11 cellular contexts compared by ENCODE assay signal in genomic region chr19:17236831-17237543, GRCh38. TPM values are rescaled to one million over a fixed set of nuclear protein-coding genes. Genes with fewer than 3 reads are reported as not detected.
DNase-seq lines count a peak whose midpoint lies in the region; ATAC-seq, FAIRE-seq and TF ChIP-seq lines count a peak whose summit lies in the region.
"Had no signal": no experiment of that assay in that cellular context is flagged by ENCODE, and none has a peak within 500 bp of the region (broad histone marks: within the 10 kb centered on the region; RNA-seq: fewer than 3 reads in every experiment).

No MANE protein-coding gene starts in this region.

- no peak overlapping the region for H3K14ac ChIP-seq in mesenchymal stem cell (ENCODE audit: low read length in 2 of 2)

- H3K4me1 Mint-ChIP-seq in CD4-positive, alpha-beta T cell (ENCODE audit: low read depth), result peaks cover 6% of the 10 kb centered on the region
- peaks cover 22% of the 10 kb centered on the region for H3K4me1 Mint-ChIP-seq in neural crest cell

- ATAC-seq in CD4-positive, alpha-beta T cell (ENCODE audit: poor library complexity), result no peak
- ATAC-seq in K562 (no peak), GM18498 (IDR thresholded peaks at IDR 0.05; ENCODE audit: unreplicated experiment) (no peak)

- peaks cover 65% of the 10 kb centered on the region for H3K79me2 ChIP-seq in K562 (ENCODE audit: control insufficient read depth, insufficient read depth, low read length)

- H3K4me3 ChIP-seq in HEK293 (ENCODE audit: low read depth, low read length) (no peak overlapping the region), K562 (no peak overlapping the region), mesenchymal stem cell (ENCODE audit: insufficient read depth in 1 of 2, low read depth in 1 of 2, low read length in 2 of 2) (no peak overlapping the region)
- H3K4me3 ChIP-seq: SJSA1 had no signal

- DNase-seq in CD4-positive, alpha-beta T cell, result no peak
- DNase-seq in K562 (ENCODE audit: extremely low read depth in 1 of 4, low spot score in 3 of 4) (no peak), neural crest cell (ENCODE audit: low read depth, low spot score) (no peak), NCI-H345 treated with DMSO at 0.1 percent for 48 hours (lab: John Stamatoyannopoulos, UW; ENCODE audit: unreplicated experiment) (no peak), mesenchymal stem cell (no peak)
- DNase-seq: occipital lobe; stimulated activated CD4-positive, alpha-beta T cell treated with anti-CD3 and anti-CD28 coated beads, Interleukin-4, amount 100 ng/mL, for 1 hour had no signal

- no peak overlapping the region for H3K27ac ChIP-seq in CD4-positive, alpha-beta T cell (ENCODE audit: low read depth, low read length)
- no peak overlapping the region for H3K27ac ChIP-seq in HEK293 (ENCODE audit: extremely low read depth, low read depth, low read length)
- peak overlapping the region; percentile 76; the same call in 1 of the 3 replicates for H3K27ac ChIP-seq in K562 (ENCODE audit: extremely low read depth, low read depth, low read length)
- no peak overlapping the region for H3K27ac ChIP-seq in mesenchymal stem cell (ENCODE audit: low read length, poor library complexity, severe bottlenecking)

- no TSS peak for BruUV-seq in K562 (replicated peaks; lab: Mats Ljungman, UMichigan)

- H3K27ac Mint-ChIP-seq in CD4-positive, alpha-beta T cell, result no peak overlapping the region
- H3K27ac Mint-ChIP-seq in neural crest cell (ENCODE audit: unreplicated experiment), result no peak overlapping the region

- no peak overlapping the region for H2BK15ac ChIP-seq in mesenchymal stem cell (ENCODE audit: low read depth, poor library complexity, severe bottlenecking)

- no peak overlapping the region for H2BK5ac ChIP-seq in mesenchymal stem cell (ENCODE audit: low read depth, low read length, poor library complexity, severe bottlenecking)

- in situ Hi-C loops in K562 (cut with MboI), result no loop called here

- no peak overlapping the region for H4K8ac ChIP-seq in mesenchymal stem cell (ENCODE audit: low read length)

- H2BK12ac ChIP-seq in mesenchymal stem cell (ENCODE audit: low read length in 2 of 2), result peak overlapping the region in 1 of 2 experiments; percentile 87

- TF ChIP-seq POLR2A in K562 (conservative IDR thresholded peaks at IDR 0.05), result no peak

- no peak for FAIRE-seq in K562 (lab: Jason Lieb, UNC)

- no peak for TF ChIP-seq CTCF in CD4-positive, alpha-beta T cell (IDR thresholded peaks at IDR 0.05)
- TF ChIP-seq CTCF in HEK293 (tag by site-specific recombination; IDR thresholded peaks at IDR 0.05) (no peak), K562 (IDR thresholded peaks at IDR 0.05 in 2 of 3, conservative IDR thresholded peaks at IDR 0.05 in 1 of 3; ENCODE audit: insufficient read depth in 2 of 3, low read depth in 1 of 3, low read length in 3 of 3) (no peak), neural crest cell (conservative IDR thresholded peaks at IDR 0.05) (no peak)

- intact Hi-C loops in CD4-positive, alpha-beta T cell (cut with DNase I, micrococcal nuclease), result no loop called here
- intact Hi-C loops in K562 (cut with micrococcal nuclease), result no loop called here

- 84% methylated on average over 11 of the region's 18 CpGs for WGBS in K562 (ENCODE audit: insufficient coverage, low coverage, missing lambda C conversion rate)
- 91% methylated on average over 18 of the region's 18 CpGs for WGBS in mesenchymal stem cell

- POLR2A ChIA-PET in CD4-positive, alpha-beta T cell (lab: Charles Lee), result interaction anchor here (0.6 to 3.6 kb wide), 2 partner anchors 11 to 160 kb away, joined by 3 to 51 read pairs; partner anchors contain the start of gene OCEL1
- POLR2A ChIA-PET in HEK293 (lab: Yijun Ruan, JAX), result interaction anchor here (1.3 to 3.5 kb wide), 3 partner anchors 11 to 30 kb away, joined by 3 to 25 read pairs (median 18); partner anchors contain the start of genes OCEL1 and USE1
- POLR2A ChIA-PET in K562 (lab: Yijun Ruan, JAX), result interaction anchor here (0.8 to 11.3 kb wide), 4 partner anchors 11 to 30 kb away, joined by 3 to 129 read pairs (median 8); partner anchors contain the start of genes OCEL1 and USE1

- no peaks in the 10 kb centered on the region for H3K27me3 ChIP-seq in CD4-positive, alpha-beta T cell (ENCODE audit: control insufficient read depth, insufficient read depth, low read length)
- H3K27me3 ChIP-seq in K562 (ENCODE audit: control insufficient read depth in 2 of 2, insufficient read depth in 2 of 2, low read length in 2 of 2) (no peaks in the 10 kb centered on the region), mesenchymal stem cell (ENCODE audit: control insufficient read depth in 1 of 2, insufficient read depth in 1 of 2, low read length in 2 of 2) (no peaks in the 10 kb centered on the region)
- H3K27me3 ChIP-seq: SJSA1 had no signal

- H3K9ac ChIP-seq in K562 (ENCODE audit: insufficient read depth in 1 of 2, low read depth in 2 of 2, low read length in 2 of 2) (peak overlapping the region in 1 of 2 experiments; percentile 80; a peak in 2 of 4 replicates), mesenchymal stem cell (ENCODE audit: low read length) (no peak overlapping the region)

- no peak for TF ChIP-seq RAD21 in K562 (CRISPR knock-in tag; conservative IDR thresholded peaks at IDR 0.05 in 1 of 2, IDR thresholded peaks at IDR 0.05 in 1 of 2)

- H3K4me1 ChIP-seq in HEK293 (ENCODE audit: control insufficient read depth, insufficient read depth, low read length), result peaks cover 11% of the 10 kb centered on the region
- H3K4me1 ChIP-seq in K562 (replicated peaks in 1 of 2; ENCODE audit: control insufficient read depth in 2 of 2, insufficient read depth in 2 of 2, low read length in 2 of 2), result peaks cover 18 to 52% of the 10 kb centered on the region in 2 experiments
- H3K4me1 ChIP-seq in mesenchymal stem cell (ENCODE audit: control insufficient read depth, insufficient read depth, low read depth, low read length), result peaks cover 34% of the 10 kb centered on the region

- H3K23ac ChIP-seq in mesenchymal stem cell (ENCODE audit: low read length in 2 of 2), result no peak overlapping the region

- CTCF ChIA-PET in CD4-positive, alpha-beta T cell (lab: Charles Lee), result interaction anchor here (2.0 kb wide), 1 partner anchor 22 kb away, joined by 12 read pairs; the partner anchor contains the start of gene USE1
- CTCF ChIA-PET in HEK293 (lab: Yijun Ruan, JAX), result interaction anchor here (0.5 to 1.2 kb wide), 2 partner anchors 139 to 168 kb away, joined by 3 to 4 read pairs; no protein-coding TSS in a partner anchor
- CTCF ChIA-PET in K562 (lab: Yijun Ruan, JAX; ENCODE audit: low intra/inter-chr PET ratio), result no interaction called here

- peak overlapping the region in 1 of 2 experiments; percentile 90 for H3K18ac ChIP-seq in mesenchymal stem cell (ENCODE audit: low read depth in 1 of 2, low read length in 2 of 2)

- no peak overlapping the region for H4K91ac ChIP-seq in mesenchymal stem cell (ENCODE audit: low read length)

- H3K4ac ChIP-seq in mesenchymal stem cell (ENCODE audit: low read depth in 1 of 2, low read length in 2 of 2), result peak overlapping the region in 1 of 2 experiments; percentile 45

- H3K36me3 ChIP-seq in HEK293 (ENCODE audit: control insufficient read depth in 2 of 2, insufficient read depth in 1 of 2, low read length in 2 of 2), result peaks cover 11 to 52% of the 10 kb centered on the region in 2 experiments; a peak in 2 of 3 replicates
- peaks cover 65% of the 10 kb centered on the region; the same call in 2 of the 3 replicates for H3K36me3 ChIP-seq in K562 (ENCODE audit: control insufficient read depth, insufficient read depth, low read length)
- peaks cover 21 to 57% of the 10 kb centered on the region in 2 experiments for H3K36me3 ChIP-seq in mesenchymal stem cell (ENCODE audit: control insufficient read depth in 1 of 2, insufficient read depth in 2 of 2, low read depth in 1 of 2, low read length in 2 of 2)

- no peaks in the 10 kb centered on the region for H3K9me3 ChIP-seq in CD4-positive, alpha-beta T cell (ENCODE audit: control insufficient read depth, low read length)
- no peaks in the 10 kb centered on the region for H3K9me3 ChIP-seq in HEK293 (ENCODE audit: control insufficient read depth, insufficient read depth, low read depth, low read length)
- no peaks in the 10 kb centered on the region for H3K9me3 ChIP-seq in K562 (replicated peaks; ENCODE audit: control insufficient read depth, insufficient read depth, low read depth, low read length)
- H3K9me3 ChIP-seq in mesenchymal stem cell (ENCODE audit: control insufficient read depth, low read length), result no peaks in the 10 kb centered on the region
- H3K9me3 ChIP-seq: SJSA1 had no signal

- no peaks in the 10 kb centered on the region for H3K27me3 Mint-ChIP-seq in CD4-positive, alpha-beta T cell
- H3K27me3 Mint-ChIP-seq in neural crest cell (ENCODE audit: low read depth), result no peaks in the 10 kb centered on the region

- no peak for TF ChIP-seq EP300 in K562 (IDR thresholded peaks at IDR 0.05; ENCODE audit: low read length)

- no peak overlapping the region for H2AK5ac ChIP-seq in mesenchymal stem cell (ENCODE audit: low read length, severe bottlenecking)

- H3K36me3 Mint-ChIP-seq in CD4-positive, alpha-beta T cell (ENCODE audit: low read depth), result no peaks in the 10 kb centered on the region
- H3K36me3 Mint-ChIP-seq in neural crest cell (ENCODE audit: low read depth), result no peaks in the 10 kb centered on the region

- no peaks in the 10 kb centered on the region for H3K9me3 Mint-ChIP-seq in CD4-positive, alpha-beta T cell
- H3K9me3 Mint-ChIP-seq in neural crest cell, result no peaks in the 10 kb centered on the region

- peaks cover 6% of the 10 kb centered on the region; the same call in 1 of the 2 replicates for H4K20me1 ChIP-seq in K562 (replicated peaks; ENCODE audit: control insufficient read depth, insufficient read depth, low read length)

- H3K4me2 ChIP-seq in K562 (ENCODE audit: insufficient read depth, low read length) (no peak overlapping the region), mesenchymal stem cell (ENCODE audit: low read length, poor library complexity, severe bottlenecking) (no peak overlapping the region)

- H3K79me1 ChIP-seq in mesenchymal stem cell (replicated peaks; ENCODE audit: low read length, poor library complexity, severe bottlenecking), result peaks cover 16% of the 10 kb centered on the region

- H2AFZ ChIP-seq in K562 (ENCODE audit: low read depth, low read length), result no peak overlapping the region
- H2AFZ ChIP-seq in mesenchymal stem cell (ENCODE audit: low read depth, low read length), result no peak overlapping the region

- H2BK120ac ChIP-seq in mesenchymal stem cell (ENCODE audit: low read depth, low read length), result no peak overlapping the region

- peak overlapping the region; percentile 63 for H3K4me3 Mint-ChIP-seq in CD4-positive, alpha-beta T cell
- H3K4me3 Mint-ChIP-seq in neural crest cell, result peak overlapping the region; percentile 57

- no peaks in the 10 kb centered on the region for H3K9me1 ChIP-seq in K562 (ENCODE audit: control insufficient read depth, insufficient read depth, low read length)

RNA-seq across cellular contexts. Expression of gene NR2F6, which starts 8.7 kb away (rescaled TPM):
- total RNA-seq in CD4-positive, alpha-beta T cell, result 1 to 10 TPM in 1 of 2 experiments, under 1 TPM in 1; 0.74 to 1.1 TPM
- total RNA-seq in K562 (2011; cell fraction: chromatin; rRNA removed; ENCODE audit: low replicate concordance), result 10.8 and 27.6 TPM in 2 replicates
- 38.8 and 38.9 TPM in 2 replicates for total RNA-seq in K562 (2011; cell fraction: nucleolus; rRNA removed)
- 21.8 and 21.9 TPM in 2 replicates for total RNA-seq in K562 (2011; cell fraction: nucleoplasm; rRNA removed)
- total RNA-seq in K562 (2014; rRNA removed) (93.2 and 99.7 TPM in 2 replicates), K562 (2014; rRNA removed; fragmentation: Illumina TruSeq; extraction: Trizol) (9.8 and 12.6 TPM in 2 replicates), K562 (2015; rRNA removed; fragmentation: Illumina TruSeq; extraction: Trizol) (22.8 and 25.2 TPM in 2 replicates), K562 (2021) (95.9 and 97.5 TPM in 2 replicates), neural crest cell (52.8 and 57.6 TPM in 2 replicates)
- polyA plus RNA-seq in K562 (2011; rRNA removed) (18.8 and 23.9 TPM in 2 replicates), K562 (2014; fragmentation: Illumina TruSeq; extraction: Trizol) (11.4 and 15.7 TPM in 2 replicates), K562 (2014; fragmentation: Nextera tagmentation; extraction: Ambion mirVana) (1 to 10 TPM in 1 of 2 experiments, under 1 TPM in 1; 0.76 to 3.0 TPM), K562 (2014; rRNA removed) (64.2 and 69.6 TPM in 2 replicates)
- 30.9 and 123 TPM in 2 replicates for polyA plus RNA-seq in K562 (2011; cell fraction: cytosol; rRNA removed)
- polyA plus RNA-seq in K562 (2011; cell fraction: nucleus; rRNA removed), result 22.1 and 32.8 TPM in 2 replicates
- 39.5 and 51.7 TPM in 2 replicates for polyA plus RNA-seq in K562 (2012)
- polyA minus RNA-seq in K562 (2011; rRNA and poly(A)+ RNA removed), result 5.7 and 7.4 TPM in 2 replicates
- 29.7 and 39.7 TPM in 2 replicates for polyA minus RNA-seq in K562 (2011; cell fraction: cytosol; rRNA and poly(A)+ RNA removed)
- 9.3 and 11.7 TPM in 2 replicates for polyA minus RNA-seq in K562 (2011; cell fraction: nucleus; rRNA and poly(A)+ RNA removed)
- polyA plus RNA-seq in mesenchymal stem cell (2013, experiment 1 of 2), result 47.1 TPM
- 46.4 TPM for polyA plus RNA-seq in mesenchymal stem cell (2013, experiment 2 of 2)

RNA-seq across cellular contexts. Expression of gene OCEL1, which starts 11.0 kb away (rescaled TPM):
- 10 to 100 TPM; 20.5 to 22.2 TPM for total RNA-seq in CD4-positive, alpha-beta T cell
- 6.5 and 21.1 TPM in 2 replicates for total RNA-seq in K562 (2011; cell fraction: chromatin; rRNA removed; ENCODE audit: low replicate concordance)
- 15.1 and 16.3 TPM in 2 replicates for total RNA-seq in K562 (2011; cell fraction: nucleolus; rRNA removed)
- total RNA-seq in K562 (2011; cell fraction: nucleoplasm; rRNA removed), result 12.4 and 15.1 TPM in 2 replicates
- total RNA-seq in K562 (2014; rRNA removed) (12.4 and 17.6 TPM in 2 replicates), K562 (2014; rRNA removed; fragmentation: Illumina TruSeq; extraction: Trizol) (11.6 and 14.7 TPM in 2 replicates), K562 (2015; rRNA removed; fragmentation: Illumina TruSeq; extraction: Trizol) (9.3 and 11.2 TPM in 2 replicates), K562 (2021) (38.0 and 38.6 TPM in 2 replicates), neural crest cell (10.4 and 12.0 TPM in 2 replicates)
- polyA plus RNA-seq in K562 (2011; rRNA removed) (10.2 TPM in 2 replicates), K562 (2014; fragmentation: Illumina TruSeq; extraction: Trizol) (18.8 and 27.0 TPM in 2 replicates), K562 (2014; fragmentation: Nextera tagmentation; extraction: Ambion mirVana) (10 to 100 TPM in 1 of 2 experiments, 1 to 10 TPM in 1; 8.0 to 10.7 TPM), K562 (2014; rRNA removed) (16.3 and 18.6 TPM in 2 replicates)
- polyA plus RNA-seq in K562 (2011; cell fraction: cytosol; rRNA removed), result 13.3 and 25.0 TPM in 2 replicates
- polyA plus RNA-seq in K562 (2011; cell fraction: nucleus; rRNA removed), result 15.4 and 17.4 TPM in 2 replicates
- polyA plus RNA-seq in K562 (2012), result 24.9 and 39.7 TPM in 2 replicates
- 3.5 and 5.2 TPM in 2 replicates for polyA minus RNA-seq in K562 (2011; rRNA and poly(A)+ RNA removed)
- polyA minus RNA-seq in K562 (2011; cell fraction: cytosol; rRNA and poly(A)+ RNA removed), result 10.7 and 13.4 TPM in 2 replicates
- 4.0 and 4.9 TPM in 2 replicates for polyA minus RNA-seq in K562 (2011; cell fraction: nucleus; rRNA and poly(A)+ RNA removed)
- 49.4 TPM for polyA plus RNA-seq in mesenchymal stem cell (2013, experiment 1 of 2)
- 49.0 TPM for polyA plus RNA-seq in mesenchymal stem cell (2013, experiment 2 of 2)

RNA-seq across cellular contexts. Expression of gene USE1, which starts 21.8 kb away (rescaled TPM):
- 10 to 100 TPM; 23.1 to 24.3 TPM for total RNA-seq in CD4-positive, alpha-beta T cell
- 15.6 and 34.4 TPM in 2 replicates for total RNA-seq in K562 (2011; cell fraction: chromatin; rRNA removed; ENCODE audit: low replicate concordance)
- 24.5 and 31.5 TPM in 2 replicates for total RNA-seq in K562 (2011; cell fraction: nucleolus; rRNA removed)
- 20.2 and 24.3 TPM in 2 replicates for total RNA-seq in K562 (2011; cell fraction: nucleoplasm; rRNA removed)
- total RNA-seq in K562 (2014; rRNA removed) (38.8 and 40.7 TPM in 2 replicates), K562 (2014; rRNA removed; fragmentation: Illumina TruSeq; extraction: Trizol) (15.2 and 17.3 TPM in 2 replicates), K562 (2015; rRNA removed; fragmentation: Illumina TruSeq; extraction: Trizol) (23.9 TPM in 2 replicates), K562 (2021) (34.0 and 34.9 TPM in 2 replicates), neural crest cell (15.7 and 17.6 TPM in 2 replicates)
- polyA plus RNA-seq in K562 (2011; rRNA removed) (19.1 and 21.1 TPM in 2 replicates), K562 (2014; fragmentation: Illumina TruSeq; extraction: Trizol) (27.3 and 32.8 TPM in 2 replicates), K562 (2014; fragmentation: Nextera tagmentation; extraction: Ambion mirVana) (10 to 100 TPM; 39.3 to 46.7 TPM), K562 (2014; rRNA removed) (50.6 and 52.4 TPM in 2 replicates)
- polyA plus RNA-seq in K562 (2011; cell fraction: cytosol; rRNA removed), result 25.0 and 38.2 TPM in 2 replicates
- polyA plus RNA-seq in K562 (2011; cell fraction: nucleus; rRNA removed), result 16.7 and 20.6 TPM in 2 replicates
- polyA plus RNA-seq in K562 (2012), result 35.2 and 46.0 TPM in 2 replicates
- polyA minus RNA-seq in K562 (2011; rRNA and poly(A)+ RNA removed), result 11.2 and 20.2 TPM in 2 replicates
- polyA minus RNA-seq in K562 (2011; cell fraction: cytosol; rRNA and poly(A)+ RNA removed), result 12.1 and 12.7 TPM in 2 replicates
- 6.6 and 9.3 TPM in 2 replicates for polyA minus RNA-seq in K562 (2011; cell fraction: nucleus; rRNA and poly(A)+ RNA removed)
- polyA plus RNA-seq in mesenchymal stem cell (2013, experiment 1 of 2), result 25.2 TPM
- 24.3 TPM for polyA plus RNA-seq in mesenchymal stem cell (2013, experiment 2 of 2)

RNA-seq across cellular contexts. Expression of gene USHBP1, which starts 27.6 kb away (rescaled TPM):
- total RNA-seq in CD4-positive, alpha-beta T cell, result not detected
- 0.21 and 0.56 TPM in 2 replicates for total RNA-seq in K562 (2011; cell fraction: chromatin; rRNA removed; ENCODE audit: low replicate concordance)
- 0.53 and 0.83 TPM in 2 replicates for total RNA-seq in K562 (2011; cell fraction: nucleolus; rRNA removed)
- 0.15 and 0.44 TPM in 2 replicates for total RNA-seq in K562 (2011; cell fraction: nucleoplasm; rRNA removed)
- total RNA-seq in K562 (2014; rRNA removed) (0.04 and 0.05 TPM in 2 replicates), K562 (2014; rRNA removed; fragmentation: Illumina TruSeq; extraction: Trizol) (not detected in 2 replicates), K562 (2015; rRNA removed; fragmentation: Illumina TruSeq; extraction: Trizol) (not detected in 2 replicates), K562 (2021) (0.16 TPM in 1 of 2 replicates, not detected in the other), neural crest cell (0.23 and 0.57 TPM in 2 replicates)
- polyA plus RNA-seq in K562 (2011; rRNA removed) (0.03 TPM in 2 replicates), K562 (2014; fragmentation: Illumina TruSeq; extraction: Trizol) (0.10 TPM in 1 of 2 replicates, not detected in the other), K562 (2014; fragmentation: Nextera tagmentation; extraction: Ambion mirVana) (not detected), K562 (2014; rRNA removed) (0.05 and 0.11 TPM in 2 replicates)
- 0.03 and 0.07 TPM in 2 replicates for polyA plus RNA-seq in K562 (2011; cell fraction: cytosol; rRNA removed)
- 0.24 and 0.32 TPM in 2 replicates for polyA plus RNA-seq in K562 (2011; cell fraction: nucleus; rRNA removed)
- polyA plus RNA-seq in K562 (2012), result 0.07 and 0.19 TPM in 2 replicates
- not detected in 2 replicates for polyA minus RNA-seq in K562 (2011; rRNA and poly(A)+ RNA removed)
- polyA minus RNA-seq in K562 (2011; cell fraction: cytosol; rRNA and poly(A)+ RNA removed), result not detected in 2 replicates
- not detected in 2 replicates for polyA minus RNA-seq in K562 (2011; cell fraction: nucleus; rRNA and poly(A)+ RNA removed)
- polyA plus RNA-seq in mesenchymal stem cell (2013, experiment 1 of 2), result not detected
- not detected for polyA plus RNA-seq in mesenchymal stem cell (2013, experiment 2 of 2)
- total RNA-seq: fibroblast of lung, SJSA1 had no signal
- polyA plus RNA-seq: fibroblast of lung had no signal

RNA-seq across cellular contexts. Expression of gene BABAM1, which starts 30.3 kb away (rescaled TPM):
- 10 to 100 TPM; 56.2 to 63.5 TPM for total RNA-seq in CD4-positive, alpha-beta T cell
- 60.5 and 172 TPM in 2 replicates for total RNA-seq in K562 (2011; cell fraction: chromatin; rRNA removed; ENCODE audit: low replicate concordance)
- total RNA-seq in K562 (2011; cell fraction: nucleolus; rRNA removed), result 114 and 138 TPM in 2 replicates
- total RNA-seq in K562 (2011; cell fraction: nucleoplasm; rRNA removed), result 106 and 109 TPM in 2 replicates
- 118 and 150 TPM in 2 replicates for total RNA-seq in K562 (2014; rRNA removed)
- 83.8 and 100 TPM in 2 replicates for total RNA-seq in K562 (2014; rRNA removed; fragmentation: Illumina TruSeq; extraction: Trizol)
- total RNA-seq in K562 (2015; rRNA removed; fragmentation: Illumina TruSeq; extraction: Trizol), result 92.7 and 92.9 TPM in 2 replicates
- 115 and 116 TPM in 2 replicates for total RNA-seq in K562 (2021)
- polyA plus RNA-seq in K562 (2011; rRNA removed), result 131 and 139 TPM in 2 replicates
- 143 and 168 TPM in 2 replicates for polyA plus RNA-seq in K562 (2011; cell fraction: cytosol; rRNA removed)
- polyA plus RNA-seq in K562 (2011; cell fraction: nucleus; rRNA removed), result 198 and 210 TPM in 2 replicates
- 90.9 and 91.9 TPM in 2 replicates for polyA plus RNA-seq in K562 (2012)
- polyA plus RNA-seq in K562 (2014; fragmentation: Illumina TruSeq; extraction: Trizol), result 113 and 124 TPM in 2 replicates
- polyA plus RNA-seq in K562 (2014; fragmentation: Nextera tagmentation; extraction: Ambion mirVana), result 10 to 100 TPM; 14.7 to 21.5 TPM
- 160 and 193 TPM in 2 replicates for polyA plus RNA-seq in K562 (2014; rRNA removed)
- 35.7 and 38.4 TPM in 2 replicates for polyA minus RNA-seq in K562 (2011; rRNA and poly(A)+ RNA removed)
- polyA minus RNA-seq in K562 (2011; cell fraction: cytosol; rRNA and poly(A)+ RNA removed), result 28.1 and 30.4 TPM in 2 replicates
- polyA minus RNA-seq in K562 (2011; cell fraction: nucleus; rRNA and poly(A)+ RNA removed), result 18.4 and 26.7 TPM in 2 replicates
- 79.1 and 89.3 TPM in 2 replicates for total RNA-seq in neural crest cell
- polyA plus RNA-seq in mesenchymal stem cell (2013, experiment 1 of 2), result 100 TPM
- 103 TPM for polyA plus RNA-seq in mesenchymal stem cell (2013, experiment 2 of 2)

Comparison
In these comparisons a context has a peak if more than half of its experiments do, and no peak if none do; other contexts are left out.
1. RNA of gene NR2F6, which starts 8.7 kb away (total RNA-seq): 9.8 to 99.7 TPM in K562 and 52.8 to 57.6 TPM in neural crest cell; 0.74 to 1.1 TPM in CD4-positive, alpha-beta T cell; every median in the first group is over 4 times any median in the second.